Comparison of ENCODE assay signal across 8 cellular contexts in the genomic region with DNA sequence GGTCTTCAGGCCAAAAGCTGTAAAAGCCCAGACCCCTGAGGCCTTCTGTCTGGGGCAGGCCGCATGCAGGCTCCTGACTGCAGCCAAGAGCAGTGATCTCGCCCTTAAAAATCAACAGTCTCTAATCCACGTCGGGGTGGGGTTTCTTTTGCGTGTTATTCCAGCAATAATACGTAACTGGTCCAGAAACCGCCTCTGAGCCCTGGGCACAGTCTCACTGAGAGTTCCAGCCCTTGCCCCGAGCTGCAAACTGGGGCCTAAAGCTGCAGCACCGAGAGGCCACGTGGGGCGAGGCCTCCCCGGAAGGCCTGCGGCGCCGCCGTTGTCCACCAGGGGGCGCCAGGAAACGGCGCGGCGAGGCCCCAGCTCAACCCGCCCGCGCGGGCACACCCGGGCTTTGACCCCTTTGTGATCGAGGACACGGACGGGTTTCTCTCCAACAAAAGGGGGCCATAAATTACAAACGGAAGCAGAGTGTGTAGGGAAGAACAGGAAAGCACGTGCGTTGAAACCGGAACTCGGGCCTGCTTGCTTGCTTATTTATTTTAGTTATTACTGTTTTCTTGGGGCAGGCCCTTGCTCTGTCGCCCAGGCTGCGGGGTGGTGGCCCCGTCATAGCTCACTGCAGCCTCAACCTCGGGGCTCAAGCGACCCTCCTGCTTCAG.
A peak's percentile ranks its signal among the peaks of the same experiment; 100 is the strongest.
DNase-seq lines count a peak whose midpoint lies in the region; ATAC-seq and TF ChIP-seq lines count a peak whose summit lies in the region.

No MANE protein-coding gene starts in this region.

- peaks cover 59% of the 10 kb centered on the region for H3K4me1 Mint-ChIP-seq in chondrocyte (ENCODE audit: low read depth)

- ATAC-seq in HG02852 (IDR thresholded peaks at IDR 0.05; ENCODE audit: unreplicated experiment) (peak; percentile 66), left colon (peak; percentile 80), HG02870 (IDR thresholded peaks at IDR 0.05; ENCODE audit: unreplicated experiment) (no peak)

- H3K36me3 Mint-ChIP-seq in chondrocyte (ENCODE audit: low read depth) = no peaks in the 10 kb centered on the region

- TF ChIP-seq CTCF in chondrocyte (IDR thresholded peaks at IDR 0.05) = peak; percentile 100

- peaks cover 5% of the 10 kb centered on the region for H3K9me3 Mint-ChIP-seq in chondrocyte (ENCODE audit: low read depth)

- no peaks in the 10 kb centered on the region for H3K27me3 Mint-ChIP-seq in chondrocyte (ENCODE audit: low read depth)

- peak; percentile 71 for DNase-seq in EL
- DNase-seq in NCI-H226 = peak; percentile 52
- peak; percentile 73 for DNase-seq in activated CD4-positive, alpha-beta T cell treated with anti-CD3 and anti-CD28 coated beads for 1 hour
- DNase-seq in chondrocyte (ENCODE audit: low spot score) = no peak
- DNase-seq in left colon = peak; percentile 70 to 82
- DNase-seq in stimulated activated CD4-positive, alpha-beta T cell treated with anti-CD3 and anti-CD28 coated beads, Interleukin-2, amount 100 ng/mL, for 24 hours = peak; percentile 89 to 90

- H3K4me3 Mint-ChIP-seq in chondrocyte (ENCODE audit: unreplicated experiment) = no peak overlapping the region

- intact Hi-C loops in left colon (cut with DNase I, micrococcal nuclease) = loop anchor here (5.0 to 10.0 kb wide), 4 partner anchors 69 to 239 kb away; a partner anchor contains a TSS

- peak overlapping the region; percentile 70 for H3K27ac Mint-ChIP-seq in chondrocyte (ENCODE audit: unreplicated experiment)
